ENCODE assay signal across 8 cellular contexts in the genomic region with DNA sequence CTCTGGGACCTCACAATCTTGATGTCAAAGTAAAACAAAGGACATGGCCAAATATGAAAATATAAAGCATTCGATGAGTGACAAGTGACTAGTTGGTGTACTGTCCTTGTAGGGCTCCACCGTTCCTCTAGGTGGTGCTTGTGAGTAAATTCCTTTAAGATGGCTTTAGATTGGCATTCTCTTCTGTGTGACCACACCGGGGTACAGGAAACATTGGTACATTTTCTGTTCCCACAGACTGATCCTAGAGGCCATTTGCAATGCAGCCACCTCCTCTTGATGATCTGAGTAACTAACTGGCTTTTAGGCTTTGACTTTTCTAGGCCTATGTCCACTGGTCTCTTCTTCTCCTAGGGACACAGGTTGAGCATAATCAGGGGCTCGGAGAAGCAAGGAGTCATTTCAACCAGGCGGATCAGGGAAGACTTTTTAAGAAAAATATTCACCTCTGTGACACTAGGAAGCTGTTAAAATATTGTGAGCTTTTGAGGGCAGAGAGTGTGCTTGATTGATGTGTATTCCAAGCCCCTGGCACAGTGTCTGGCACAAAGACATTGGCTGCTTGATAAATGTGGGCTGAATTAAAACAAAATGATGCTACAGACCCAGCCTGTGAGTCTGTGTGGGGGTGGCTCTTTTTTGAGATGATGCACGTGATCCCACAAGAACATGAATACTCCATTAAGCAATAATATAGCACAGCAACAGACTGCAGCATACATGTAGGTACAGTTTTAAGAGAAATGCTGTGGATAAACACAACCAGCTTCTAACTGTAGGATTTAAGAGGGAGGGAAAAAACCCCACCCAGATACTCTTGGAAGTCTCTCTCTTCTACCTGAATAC. TPM values are rescaled to one million over a fixed set of nuclear protein-coding genes. Genes with fewer than 3 reads are reported as not detected.
DNase-seq lines count a peak whose midpoint lies in the region; ATAC-seq, FAIRE-seq and TF ChIP-seq lines count a peak whose summit lies in the region.

No MANE protein-coding gene starts in this region.

- no peak for FAIRE-seq in RCC 7860 (lab: Jason Lieb, UNC)

- peaks cover 32% of the 10 kb centered on the region for H3K4me1 Mint-ChIP-seq in activated naive CD8-positive, alpha-beta T cell treated with anti-CD3 and anti-CD28 coated beads, Interleukin-2, amount 10 ng/mL, durations not matched to agents 7 days and 5 days

- peak overlapping the region; percentile 72 for H3K27ac Mint-ChIP-seq in activated naive CD8-positive, alpha-beta T cell treated with anti-CD3 and anti-CD28 coated beads, Interleukin-2, amount 10 ng/mL, durations not matched to agents 7 days and 5 days

- in situ Hi-C loops in GM13976 (cut with MboI; ENCODE audit: low sequenced_read_pairs, unreplicated experiment): loop anchor here (25.0 kb wide), 1 partner anchor 816 kb away; a partner anchor contains a TSS

- H3K9me3 Mint-ChIP-seq in activated naive CD8-positive, alpha-beta T cell treated with anti-CD3 and anti-CD28 coated beads, Interleukin-2, amount 10 ng/mL, durations not matched to agents 7 days and 5 days: no peaks in the 10 kb centered on the region

- H3K27me3 Mint-ChIP-seq in activated naive CD8-positive, alpha-beta T cell treated with anti-CD3 and anti-CD28 coated beads, Interleukin-2, amount 10 ng/mL, durations not matched to agents 7 days and 5 days: no peaks in the 10 kb centered on the region

- POLR2A ChIA-PET in activated naive CD8-positive, alpha-beta T cell treated with anti-CD3 and anti-CD28 coated beads, Interleukin-2, amount 10 ng/mL, durations not matched to agents 7 days and 5 days (lab: Charles Lee): interaction anchor here (2.8 kb wide), 1 partner anchor 21 kb away, joined by 14 read pairs; a partner anchor contains a TSS

- no peak overlapping the region for H3K4me3 Mint-ChIP-seq in activated naive CD8-positive, alpha-beta T cell treated with anti-CD3 and anti-CD28 coated beads, Interleukin-2, amount 10 ng/mL, durations not matched to agents 7 days and 5 days

- peak; percentile 63 for DNase-seq in AG08396 (ENCODE audit: low spot score)
- DNase-seq in GM13976 (ENCODE audit: low spot score): peak; percentile 64
- DNase-seq in RCC 7860 (ENCODE audit: low spot score): peak; percentile 24
- DNase-seq in activated naive CD8-positive, alpha-beta T cell treated with anti-CD3 and anti-CD28 coated beads, Interleukin-2, amount 10 ng/mL, durations not matched to agents 7 days and 5 days: no peak
- DNase-seq in hepatic stellate cell (ENCODE audit: low spot score): peak; percentile 62
- DNase-seq in stimulated activated CD4-positive, alpha-beta T cell treated with anti-CD3 and anti-CD28 coated beads, Interleukin-1b, Interleukin-23, amount 100 ng/mL, for 4 hours (ENCODE audit: low read depth in 2 of 2): peak; percentile 7 to 20
- DNase-seq in NCI-H1436 treated with DMSO at 0.1 percent for 48 hours (lab: John Stamatoyannopoulos, UW): no peak

- peak; percentile 63 for ATAC-seq in HG03135 (IDR thresholded peaks at IDR 0.05; ENCODE audit: unreplicated experiment)
- peak; percentile 76 for ATAC-seq in activated naive CD8-positive, alpha-beta T cell treated with anti-CD3 and anti-CD28 coated beads, Interleukin-2, amount 10 ng/mL, durations not matched to agents 7 days and 5 days (ENCODE audit: low read depth)

- peaks cover 30% of the 10 kb centered on the region for H3K36me3 Mint-ChIP-seq in activated naive CD8-positive, alpha-beta T cell treated with anti-CD3 and anti-CD28 coated beads, Interleukin-2, amount 10 ng/mL, durations not matched to agents 7 days and 5 days

- peak; percentile 69 for TF ChIP-seq CTCF in GM13976 (IDR thresholded peaks at IDR 0.05; ENCODE audit: borderline replicate concordance, control extremely low read depth, extremely low read depth, insufficient read depth, missing control alignments)

RNA-seq across cellular contexts. Expression of a gene that starts 21.0 kb away (rescaled TPM):
- total RNA-seq in activated naive CD8-positive, alpha-beta T cell treated with anti-CD3 and anti-CD28 coated beads, Interleukin-2, amount 10 ng/mL, durations not matched to agents 7 days and 5 days: 10 to 100 TPM; 84.9 to 95.5 TPM

RNA-seq across cellular contexts. Expression of a gene that starts 52.3 kb away (rescaled TPM):
- 10 to 100 TPM; 12.5 to 15.7 TPM for total RNA-seq in activated naive CD8-positive, alpha-beta T cell treated with anti-CD3 and anti-CD28 coated beads, Interleukin-2, amount 10 ng/mL, durations not matched to agents 7 days and 5 days

Comparison
In these comparisons a context has a peak if more than half of its experiments do, and no peak if none do; other contexts are left out.
1. DNase-seq: peak in AG08396 (single experiment), GM13976 (single experiment), RCC 7860 (single experiment), hepatic stellate cell (single experiment) and stimulated activated CD4-positive, alpha-beta T cell treated with anti-CD3 and anti-CD28 coated beads, Interleukin-1b, Interleukin-23, amount 100 ng/mL, for 4 hours (2 of 2); none in activated naive CD8-positive, alpha-beta T cell treated with anti-CD3 and anti-CD28 coated beads, Interleukin-2, amount 10 ng/mL, durations not matched to agents 7 days and 5 days (single experiment) and NCI-H1436 treated with DMSO at 0.1 percent for 48 hours (single experiment).